29 cellular contexts compared by ENCODE assay signal in genomic region chr6:163048345-163048744, GRCh38.
"Had no signal": no experiment of that assay in that cellular context is flagged by ENCODE, and none has a peak within 500 bp of the region (broad histone marks: within the 10 kb centered on the region; RNA-seq: fewer than 3 reads in every experiment).

No MANE protein-coding gene starts in this region.

- FAIRE-seq: urothelium cell line had no signal

- H3K27ac Mint-ChIP-seq: stimulated activated effector memory CD8-positive, alpha-beta T cell treated with anti-CD3 and anti-CD28 coated beads, Interleukin-12 subunit alpha, Interleukin-12 subunit beta, amount 100 ng/mL, for 72 hours; stimulated activated memory B cell treated with anti-CD40 and anti-IgM and Interleukin-4, amounts not matched to agents 10 μg/mL and 1 μg/mL and 100 μg/mL, for 72 hours; stimulated activated naive B cell treated with anti-CD40 and anti-IgM and Interleukin-4, amounts not matched to agents 10 μg/mL and 1 μg/mL and 100 μg/mL, for 72 hours; stimulated activated naive CD8-positive, alpha-beta T cell treated with anti-CD3 and anti-CD28 coated beads, Interleukin-15, amount 100 ng/mL, for 72 hours; stimulated activated naive CD8-positive, alpha-beta T cell treated with anti-CD3 and anti-CD28 coated beads, Interleukin-15, Interleukin-2, amounts not matched to agents 100 ng/mL and 50 ng/mL, for 24 hours; type B pancreatic cell had no signal

- H3K4me3 Mint-ChIP-seq: stimulated activated effector memory CD8-positive, alpha-beta T cell treated with anti-CD3 and anti-CD28 coated beads, Interleukin-12 subunit alpha, Interleukin-12 subunit beta, amount 100 ng/mL, for 72 hours; stimulated activated memory B cell treated with anti-CD40 and anti-IgM and Interleukin-4, amounts not matched to agents 10 μg/mL and 1 μg/mL and 100 μg/mL, for 72 hours; stimulated activated naive B cell treated with anti-CD40 and anti-IgM and Interleukin-4, amounts not matched to agents 10 μg/mL and 1 μg/mL and 100 μg/mL, for 72 hours; stimulated activated naive CD8-positive, alpha-beta T cell treated with anti-CD3 and anti-CD28 coated beads, Interleukin-15, amount 100 ng/mL, for 72 hours; stimulated activated naive CD8-positive, alpha-beta T cell treated with anti-CD3 and anti-CD28 coated beads, Interleukin-15, Interleukin-2, amounts not matched to agents 100 ng/mL and 50 ng/mL, for 24 hours; type B pancreatic cell had no signal

- H3K36me3 Mint-ChIP-seq: stimulated activated effector memory CD8-positive, alpha-beta T cell treated with anti-CD3 and anti-CD28 coated beads, Interleukin-12 subunit alpha, Interleukin-12 subunit beta, amount 100 ng/mL, for 72 hours; stimulated activated memory B cell treated with anti-CD40 and anti-IgM and Interleukin-4, amounts not matched to agents 10 μg/mL and 1 μg/mL and 100 μg/mL, for 72 hours; stimulated activated naive B cell treated with anti-CD40 and anti-IgM and Interleukin-4, amounts not matched to agents 10 μg/mL and 1 μg/mL and 100 μg/mL, for 72 hours; type B pancreatic cell had no signal

- H3K36me3 ChIP-seq: stomach, suprapubic skin, thoracic aorta, thyroid gland, tibial artery, tibial nerve, transverse colon, upper lobe of left lung, upper lobe of right lung, uterus, vagina had no signal

- H3K4me1 Mint-ChIP-seq: stimulated activated effector memory CD8-positive, alpha-beta T cell treated with anti-CD3 and anti-CD28 coated beads, Interleukin-12 subunit alpha, Interleukin-12 subunit beta, amount 100 ng/mL, for 72 hours; stimulated activated memory B cell treated with anti-CD40 and anti-IgM and Interleukin-4, amounts not matched to agents 10 μg/mL and 1 μg/mL and 100 μg/mL, for 72 hours; stimulated activated naive B cell treated with anti-CD40 and anti-IgM and Interleukin-4, amounts not matched to agents 10 μg/mL and 1 μg/mL and 100 μg/mL, for 72 hours; stimulated activated naive CD8-positive, alpha-beta T cell treated with anti-CD3 and anti-CD28 coated beads, Interleukin-15, amount 100 ng/mL, for 72 hours had no signal

- H3K4me3 ChIP-seq: stomach, suprapubic skin, testis, thoracic aorta, thyroid gland, tibial artery, tibial nerve, transverse colon, upper lobe of left lung, upper lobe of right lung, uterus, vagina had no signal

- H3K27me3 ChIP-seq: stomach, suprapubic skin, testis, thyroid gland, tibial artery, tibial nerve, transverse colon, upper lobe of left lung, upper lobe of right lung, uterus, vagina had no signal

- H3K9me3 Mint-ChIP-seq: type B pancreatic cell had no signal

- ATAC-seq: stimulated activated effector memory CD8-positive, alpha-beta T cell treated with anti-CD3 and anti-CD28 coated beads, Interleukin-12 subunit alpha, Interleukin-12 subunit beta, amount 100 ng/mL, for 72 hours; stimulated activated memory B cell treated with anti-CD40 and anti-IgM and Interleukin-4, amounts not matched to agents 10 μg/mL and 1 μg/mL and 100 μg/mL, for 72 hours; stimulated activated naive B cell treated with anti-CD40 and anti-IgM and Interleukin-4, amounts not matched to agents 10 μg/mL and 1 μg/mL and 100 μg/mL, for 72 hours; stimulated activated naive CD8-positive, alpha-beta T cell treated with anti-CD3 and anti-CD28 coated beads, Interleukin-15, amount 100 ng/mL, for 72 hours; stimulated activated naive CD8-positive, alpha-beta T cell treated with anti-CD3 and anti-CD28 coated beads, Interleukin-15, Interleukin-2, amounts not matched to agents 100 U/mL and 50 U/mL, for 24 hours; upper lobe of right lung had no signal

- DNase-seq: stimulated activated CD4-positive, alpha-beta T cell treated with anti-CD3 and anti-CD28 coated beads, Interleukin-2, amount 100 ng/mL, for 48 hours; stimulated activated CD4-positive, alpha-beta T cell treated with anti-CD3 and anti-CD28 coated beads, Interleukin-4, amount 100 ng/mL, for 1 hour; stimulated activated CD4-positive, alpha-beta T cell treated with anti-CD3 and anti-CD28 coated beads, Interleukin-4, amount 100 ng/mL, for 24 hours; stimulated activated CD4-positive, alpha-beta T cell treated with anti-CD3 and anti-CD28 coated beads, Interleukin-4, amount 100 ng/mL, for 4 hours; stimulated activated CD8-positive, alpha-beta memory T cell treated with anti-CD3 and anti-CD28 coated beads, Interleukin-4, amount 100 ng/mL, for 48 hours; stimulated activated naive B cell treated with anti-CD40 and anti-IgM and Interleukin-4, amounts not matched to agents 10 μg/mL and 1 μg/mL and 100 μg/mL, for 72 hours; stimulated activated naive CD4-positive, alpha-beta T cell; stimulated activated naive CD4-positive, alpha-beta T cell treated with Interleukin-2 at 50 U/mL for 16 hours; stimulated activated naive CD8-positive, alpha-beta T cell treated with anti-CD3 and anti-CD28 coated beads, Interleukin-15, amount 100 ng/mL, for 72 hours; stimulated activated naive CD8-positive, alpha-beta T cell treated with anti-CD3 and anti-CD28 coated beads, Interleukin-15, Interleukin-2, amounts not matched to agents 100 U/mL and 50 U/mL, for 24 hours; stomach; substantia nigra; testis; thyroid gland; tibial artery; transverse colon; trophoblast cell; upper lobe of left lung; upper lobe of right lung; uterus had no signal

- H3K27me3 Mint-ChIP-seq: stimulated activated memory B cell treated with anti-CD40 and anti-IgM and Interleukin-4, amounts not matched to agents 10 μg/mL and 1 μg/mL and 100 μg/mL, for 72 hours; stimulated activated naive B cell treated with anti-CD40 and anti-IgM and Interleukin-4, amounts not matched to agents 10 μg/mL and 1 μg/mL and 100 μg/mL, for 72 hours; stimulated activated naive CD8-positive, alpha-beta T cell treated with anti-CD3 and anti-CD28 coated beads, Interleukin-15, amount 100 ng/mL, for 72 hours; stimulated activated naive CD8-positive, alpha-beta T cell treated with anti-CD3 and anti-CD28 coated beads, Interleukin-15, Interleukin-2, amounts not matched to agents 100 ng/mL and 50 ng/mL, for 24 hours had no signal

- H3K27ac ChIP-seq: stomach, suprapubic skin, testis, thoracic aorta, thyroid gland, tibial artery, tibial nerve, transverse colon, upper lobe of left lung, upper lobe of right lung, uterus, vagina had no signal

- H3K4me1 ChIP-seq: stomach, suprapubic skin, testis, thyroid gland, tibial artery, tibial nerve, transverse colon, upper lobe of left lung, upper lobe of right lung, uterus, vagina had no signal

- H3K9me3 ChIP-seq: stomach, suprapubic skin, testis, thoracic aorta, thyroid gland, tibial artery, tibial nerve, transverse colon, upper lobe of left lung, upper lobe of right lung, uterus, vagina had no signal
